Comparison of ENCODE assay signal across 1 cellular context in the genomic region with DNA sequence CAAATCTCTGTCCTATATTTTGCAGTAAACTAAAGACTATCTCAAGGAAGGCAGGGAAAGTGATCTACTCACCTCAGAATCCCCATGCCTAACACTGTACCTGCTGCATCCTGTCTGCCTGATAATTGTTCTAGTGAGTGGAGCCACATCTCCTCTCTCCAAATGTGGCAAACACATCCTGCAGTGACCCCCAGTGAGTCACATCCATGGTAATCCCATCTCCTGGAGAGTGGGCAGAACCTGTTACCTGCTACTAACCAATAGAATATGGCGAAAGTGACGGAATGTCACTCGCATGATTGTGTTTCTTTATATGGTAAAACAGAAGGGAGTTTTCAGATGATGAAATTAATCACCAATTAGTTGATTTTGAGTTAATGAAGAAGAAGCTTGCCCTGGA.
TF ChIP-seq lines count a peak whose summit lies in the region.

No MANE protein-coding gene starts in this region.

TF ChIP-seq in GM23338, 12 proteins besides CTCF, POLR2A, EP300 and RAD21 (continued from another document):
- no peak for TF ChIP-seq ZNF462 (CRISPR knock-in tag; IDR thresholded peaks at IDR 0.05)
- TF ChIP-seq POLR2AphosphoS5 (IDR thresholded peaks at IDR 0.05; ENCODE audit: low read depth) = no peak
- TF ChIP-seq EZH2 (IDR thresholded peaks at IDR 0.05; ENCODE audit: low read depth, unreplicated experiment) = no peak
- no peak for TF ChIP-seq CREB1 (CRISPR knock-in tag; IDR thresholded peaks at IDR 0.05; ENCODE audit: low read depth)
- TF ChIP-seq NANOG (IDR thresholded peaks at IDR 0.05; ENCODE audit: borderline replicate concordance) = no peak
- TF ChIP-seq ZNF114 (CRISPR knock-in tag; IDR thresholded peaks at IDR 0.05) = no peak
- TF ChIP-seq STAT1 (IDR thresholded peaks at IDR 0.05; ENCODE audit: unreplicated experiment) = no peak
- no peak for TF ChIP-seq JUNB (IDR thresholded peaks at IDR 0.05; ENCODE audit: unreplicated experiment)
- TF ChIP-seq ZNF331 (CRISPR knock-in tag; IDR thresholded peaks at IDR 0.05; ENCODE audit: low read depth) = no peak
